35 cellular contexts compared by ENCODE assay signal in the genomic region with DNA sequence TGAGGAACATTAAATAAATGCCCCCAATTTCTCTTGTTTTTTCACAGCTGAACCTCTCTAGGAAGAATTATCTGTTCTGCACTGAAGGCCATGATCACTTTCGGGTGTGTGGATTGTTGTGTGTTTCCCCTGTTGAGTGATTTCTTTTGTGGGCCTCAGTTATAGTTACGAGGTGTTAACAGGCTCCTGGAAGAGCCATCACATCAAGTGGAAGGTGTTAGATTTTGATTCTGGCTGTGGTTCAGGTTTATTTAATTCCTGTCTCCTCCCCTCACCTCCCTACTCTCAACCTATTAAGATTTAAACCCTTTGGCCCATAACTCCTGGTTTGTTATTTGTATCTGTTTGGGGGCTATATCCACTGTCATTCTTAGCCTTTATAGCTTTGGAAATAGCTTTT.
DNase-seq lines count a peak whose midpoint lies in the region; ATAC-seq and TF ChIP-seq lines count a peak whose summit lies in the region.
"Had no signal": no experiment of that assay in that cellular context is flagged by ENCODE, and none has a peak within 500 bp of the region (broad histone marks: within the 10 kb centered on the region; RNA-seq: fewer than 3 reads in every experiment).

No MANE protein-coding gene starts in this region.

- H3K27me3 ChIP-seq in left ventricle myocardium inferior (ENCODE audit: low read depth), result peaks cover 19% of the 10 kb centered on the region
- H3K27me3 ChIP-seq in right atrium auricular region, result no peaks in the 10 kb centered on the region
- H3K27me3 ChIP-seq: BE2C; BLaER1; BLaER1 treated with 17β-estradiol and CSF1 and Interleukin-3, amounts not matched to agents 10 nM and 100 nM had no signal

- H3K9me3 ChIP-seq in left ventricle myocardium inferior (replicated peaks) (no peaks in the 10 kb centered on the region), right atrium auricular region (no peaks in the 10 kb centered on the region), HEK293 (ENCODE audit: control insufficient read depth, insufficient read depth, low read depth, low read length) (no peaks in the 10 kb centered on the region)
- H3K9me3 ChIP-seq: A549; BE2C; BLaER1; BLaER1 treated with 17β-estradiol and CSF1 and Interleukin-3, amounts not matched to agents 10 nM and 100 nM; Caco-2 had no signal

- H3K27ac Mint-ChIP-seq in activated naive CD4-positive, alpha-beta T cell treated with anti-CD3 and anti-CD28 coated beads for 36 hours, result no peak overlapping the region
- H3K27ac Mint-ChIP-seq: B cell; CD14-positive monocyte; CD4-positive, alpha-beta memory T cell; CD4-positive, alpha-beta T cell; CD4-positive, CD25-positive, alpha-beta regulatory T cell; CD8-positive, alpha-beta memory T cell; CD8-positive, alpha-beta T cell had no signal

- peak; percentile 80 for ATAC-seq in Right ventricle myocardium superior (ENCODE audit: poor library complexity)
- peak; percentile 35 to 59 for ATAC-seq in left cardiac atrium
- ATAC-seq in left ventricle myocardium superior, result peak; percentile 58
- ATAC-seq: A549; CD8-positive, alpha-beta T cell had no signal

- H3K4me3 ChIP-seq in left ventricle myocardium inferior (no peak overlapping the region), right atrium auricular region (no peak overlapping the region), HEK293 (ENCODE audit: low read depth, low read length) (no peak overlapping the region)
- H3K4me3 ChIP-seq: A549; BLaER1; BLaER1 treated with 17β-estradiol and CSF1 and Interleukin-3, amounts not matched to agents 10 nM and 100 nM had no signal

- H3K36me3 ChIP-seq in left ventricle myocardium inferior (no peaks in the 10 kb centered on the region), right atrium auricular region (no peaks in the 10 kb centered on the region), HEK293 (ENCODE audit: control insufficient read depth in 2 of 2, insufficient read depth in 1 of 2, low read length in 2 of 2) (no peaks in the 10 kb centered on the region)
- H3K36me3 ChIP-seq: BE2C; BLaER1; BLaER1 treated with 17β-estradiol and CSF1 and Interleukin-3, amounts not matched to agents 10 nM and 100 nM had no signal

- H3K4me1 Mint-ChIP-seq in activated naive CD4-positive, alpha-beta T cell treated with anti-CD3 and anti-CD28 coated beads for 36 hours (ENCODE audit: low read depth), result no peaks in the 10 kb centered on the region
- H3K4me1 Mint-ChIP-seq: B cell; CD14-positive monocyte; CD4-positive, alpha-beta memory T cell; CD4-positive, CD25-positive, alpha-beta regulatory T cell; CD8-positive, alpha-beta memory T cell had no signal

- intact Hi-C loops in Right ventricle myocardium superior (cut with DNase I), result no loop called here
- intact Hi-C loops in cardiac septum (cut with DNase I), result no loop called here
- intact Hi-C loops in left cardiac atrium (cut with DNase I), result no loop called here
- intact Hi-C loops in left ventricle myocardium inferior (cut with micrococcal nuclease), result no loop called here
- intact Hi-C loops in left ventricle myocardium superior (cut with micrococcal nuclease), result no loop called here
- intact Hi-C loops in activated naive CD4-positive, alpha-beta T cell treated with anti-CD3 and anti-CD28 coated beads for 36 hours (cut with micrococcal nuclease), result no loop called here

- peaks cover 2% of the 10 kb centered on the region for H3K27me3 Mint-ChIP-seq in activated naive CD4-positive, alpha-beta T cell treated with anti-CD3 and anti-CD28 coated beads for 36 hours (ENCODE audit: low read depth)
- H3K27me3 Mint-ChIP-seq: B cell; CD4-positive, CD25-positive, alpha-beta regulatory T cell had no signal

- no peak overlapping the region for H3K27ac ChIP-seq in left ventricle myocardium inferior (replicated peaks)
- H3K27ac ChIP-seq in right atrium auricular region, result no peak overlapping the region
- no peak overlapping the region for H3K27ac ChIP-seq in HEK293 (ENCODE audit: extremely low read depth, low read depth, low read length)
- H3K27ac ChIP-seq: 22Rv1; A549; BLaER1; BLaER1 treated with 17β-estradiol and CSF1 and Interleukin-3, amounts not matched to agents 10 nM and 100 nM; C4-2B had no signal

- CTCF ChIA-PET in HEK293 (lab: Yijun Ruan, JAX), result no interaction called here
- CTCF ChIA-PET in activated naive CD4-positive, alpha-beta T cell treated with anti-CD3 and anti-CD28 coated beads for 36 hours (lab: Charles Lee), result no interaction called here

- TF ChIP-seq CTCF in left ventricle myocardium inferior (IDR thresholded peaks at IDR 0.05; ENCODE audit: borderline replicate concordance) (no peak), right atrium auricular region (IDR thresholded peaks at IDR 0.05) (no peak), HEK293 (tag by site-specific recombination; IDR thresholded peaks at IDR 0.05) (no peak)

- POLR2A ChIA-PET in HEK293 (lab: Yijun Ruan, JAX), result no interaction called here

- no peak overlapping the region for H3K4me3 Mint-ChIP-seq in activated naive CD4-positive, alpha-beta T cell treated with anti-CD3 and anti-CD28 coated beads for 36 hours
- H3K4me3 Mint-ChIP-seq: B cell; CD14-positive monocyte; CD4-positive, alpha-beta memory T cell; CD4-positive, alpha-beta T cell; CD4-positive, CD25-positive, alpha-beta regulatory T cell; CD8-positive, alpha-beta memory T cell; CD8-positive, alpha-beta T cell had no signal

- peaks cover 5% of the 10 kb centered on the region for H3K4me1 ChIP-seq in left ventricle myocardium inferior
- no peaks in the 10 kb centered on the region for H3K4me1 ChIP-seq in right atrium auricular region
- peaks cover 11% of the 10 kb centered on the region for H3K4me1 ChIP-seq in HEK293 (ENCODE audit: control insufficient read depth, insufficient read depth, low read length)
- H3K4me1 ChIP-seq: BE2C, BLaER1 had no signal

- no peaks in the 10 kb centered on the region for H3K9me3 Mint-ChIP-seq in activated naive CD4-positive, alpha-beta T cell treated with anti-CD3 and anti-CD28 coated beads for 36 hours
- H3K9me3 Mint-ChIP-seq: CD4-positive, alpha-beta T cell; CD8-positive, alpha-beta memory T cell; CD8-positive, alpha-beta T cell had no signal

- no peaks in the 10 kb centered on the region for H3K36me3 Mint-ChIP-seq in activated naive CD4-positive, alpha-beta T cell treated with anti-CD3 and anti-CD28 coated beads for 36 hours (ENCODE audit: low read depth)
- H3K36me3 Mint-ChIP-seq: CD14-positive monocyte; CD4-positive, alpha-beta memory T cell; CD4-positive, CD25-positive, alpha-beta regulatory T cell; CD8-positive, alpha-beta memory T cell; CD8-positive, alpha-beta T cell had no signal

- no peak for DNase-seq in Right ventricle myocardium superior
- no peak for DNase-seq in cardiac septum (ENCODE audit: low spot score)
- no peak for DNase-seq in left cardiac atrium
- DNase-seq in left ventricle myocardium inferior, result no peak
- DNase-seq in left ventricle myocardium superior, result no peak
- DNase-seq in right atrium auricular region (ENCODE audit: low spot score), result no peak
- DNase-seq in activated naive CD4-positive, alpha-beta T cell treated with anti-CD3 and anti-CD28 coated beads for 36 hours, result no peak
- DNase-seq: 8988T; ACHN; AML-193; BE2C; C1 segment of cervical spinal cord; Caco-2; Calu3; CD4-positive, alpha-beta memory T cell; CD4-positive, alpha-beta T cell; CD4-positive, CD25-positive, alpha-beta regulatory T cell; CD8-positive, alpha-beta memory T cell; CD8-positive, alpha-beta T cell; COR-L47; DMS 273 treated with DMSO at 0.1 percent for 48 hours; DMS153; DMS53; DMS79; DMS79 treated with DMSO at 0.1 percent for 48 hours; DND-41; EL had no signal

TF ChIP-seq in HEK293, 187 proteins besides CTCF, POLR2A, EP300 and RAD21:
- TF ChIP-seq ZNF239 (tag by site-specific recombination; IDR thresholded peaks at IDR 0.05) (no peak), BCL11A (tag by site-specific recombination; IDR thresholded peaks at IDR 0.05; ENCODE audit: low read depth) (no peak), ZSCAN16 (tag by site-specific recombination; IDR thresholded peaks at IDR 0.05) (no peak), WT1 (tag by site-specific recombination; IDR thresholded peaks at IDR 0.05) (peak; percentile 72)
